In the genomic region with DNA sequence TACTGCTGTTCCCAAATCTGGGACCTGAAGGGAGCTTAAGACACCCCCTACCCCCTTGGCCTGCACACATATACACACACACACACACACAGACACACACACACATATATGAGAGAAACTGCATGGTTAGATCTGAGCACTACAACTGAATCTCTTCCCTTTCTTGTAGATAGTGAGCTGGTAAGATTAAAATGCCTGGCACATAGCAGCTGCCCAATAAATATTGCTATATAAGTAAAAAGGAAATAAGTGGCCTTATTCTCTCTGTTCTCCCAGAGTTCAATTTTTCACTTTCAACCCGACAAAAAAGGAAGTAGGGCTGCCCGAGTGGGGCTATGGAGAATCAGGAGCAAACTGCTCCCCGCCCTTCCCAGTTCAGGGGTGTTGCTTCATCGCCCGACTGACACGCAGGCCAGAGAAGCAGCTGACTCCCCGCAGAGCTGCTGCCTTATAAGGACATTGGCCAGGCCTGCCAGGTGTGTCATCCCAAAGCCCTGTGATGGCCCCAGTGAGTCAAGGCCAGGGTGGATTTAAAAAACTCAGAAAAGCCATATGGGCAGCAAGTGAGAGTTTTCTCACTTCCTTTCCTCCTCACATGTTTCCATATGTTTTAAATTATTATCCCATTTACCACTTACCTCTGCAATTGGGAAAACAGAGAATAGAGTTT, we compare ENCODE assay signal across 8 cellular contexts.
DNase-seq lines count a peak whose midpoint lies in the region; ATAC-seq, FAIRE-seq and TF ChIP-seq lines count a peak whose summit lies in the region.

No MANE protein-coding gene starts in this region.

- no peaks in the 10 kb centered on the region for H3K36me3 ChIP-seq in pancreas

- H3K4me3 Mint-ChIP-seq in activated naive CD8-positive, alpha-beta T cell treated with anti-CD3 and anti-CD28 coated beads for 36 hours = no peak overlapping the region
- no peak overlapping the region for H3K4me3 Mint-ChIP-seq in nephron progenitor cell

- no peaks in the 10 kb centered on the region for H3K9me3 ChIP-seq in pancreas

- H3K27me3 Mint-ChIP-seq in activated naive CD8-positive, alpha-beta T cell treated with anti-CD3 and anti-CD28 coated beads for 36 hours = peaks cover 3% of the 10 kb centered on the region
- peaks cover 5% of the 10 kb centered on the region for H3K27me3 Mint-ChIP-seq in nephron progenitor cell (ENCODE audit: low read depth, poor library complexity)

- CTCF ChIA-PET in RWPE1 (lab: Yijun Ruan, JAX) = interaction anchor here (0.5 to 0.6 kb wide), 2 partner anchors 92 to 200 kb away, joined by 3 read pairs; no protein-coding TSS in a partner anchor

- no peaks in the 10 kb centered on the region for H3K4me1 Mint-ChIP-seq in activated naive CD8-positive, alpha-beta T cell treated with anti-CD3 and anti-CD28 coated beads for 36 hours
- peaks cover 36% of the 10 kb centered on the region for H3K4me1 Mint-ChIP-seq in nephron progenitor cell

- ATAC-seq in GM18868 (IDR thresholded peaks at IDR 0.05; ENCODE audit: unreplicated experiment) = peak; percentile 85
- ATAC-seq in HG03095 (IDR thresholded peaks at IDR 0.05; ENCODE audit: unreplicated experiment) = peak; percentile 85
- peak in 3 of 4 donors; percentile 76 to 90 (median 88) for ATAC-seq in pancreas

- 81 to 84% methylated on average over 7 of the region's 7 CpGs for WGBS in pancreas, 2 donors

- no peaks in the 10 kb centered on the region for H3K27me3 ChIP-seq in pancreas

- FAIRE-seq in pancreas (lab: Jason Lieb, UNC) = no peak

- TF ChIP-seq CTCF in RWPE1 (conservative IDR thresholded peaks at IDR 0.05; ENCODE audit: low read depth) = no peak
- no peak for TF ChIP-seq CTCF in fibroblast of pulmonary artery (IDR thresholded peaks at IDR 0.05; ENCODE audit: low read length, missing control alignments)
- no peak for TF ChIP-seq CTCF in pancreas (IDR thresholded peaks at IDR 0.05)
- no peak for TF ChIP-seq CTCF in nephron progenitor cell (IDR thresholded peaks at IDR 0.05)

- H3K4me1 ChIP-seq in pancreas = no peaks in the 10 kb centered on the region

- no peaks in the 10 kb centered on the region for H3K9me3 Mint-ChIP-seq in activated naive CD8-positive, alpha-beta T cell treated with anti-CD3 and anti-CD28 coated beads for 36 hours
- no peaks in the 10 kb centered on the region for H3K9me3 Mint-ChIP-seq in nephron progenitor cell

- DNase-seq in A172 (ENCODE audit: low spot score) = peak; percentile 97
- DNase-seq in RWPE1 (ENCODE audit: low spot score) = peak; percentile 94
- peak; percentile 95 for DNase-seq in fibroblast of pulmonary artery (ENCODE audit: low read depth)
- peak in 2 of 6 donors; percentile 11 to 66 for DNase-seq in pancreas
- DNase-seq in activated naive CD8-positive, alpha-beta T cell treated with anti-CD3 and anti-CD28 coated beads for 36 hours = no peak
- DNase-seq in nephron progenitor cell = no peak

- POLR2A ChIA-PET in RWPE1 (lab: Yijun Ruan, JAX; ENCODE audit: low non-redundant PET) = no interaction called here

- H3K27ac Mint-ChIP-seq in activated naive CD8-positive, alpha-beta T cell treated with anti-CD3 and anti-CD28 coated beads for 36 hours = no peak overlapping the region
- H3K27ac Mint-ChIP-seq in nephron progenitor cell = no peak overlapping the region

- peak overlapping the region; percentile 63 for H3K27ac ChIP-seq in RWPE1
- H3K27ac ChIP-seq in pancreas = no peak overlapping the region

- H3K4me3 ChIP-seq in fibroblast of pulmonary artery (replicated peaks; ENCODE audit: low read depth, low read length) (no peak overlapping the region), pancreas (no peak overlapping the region)

- intact Hi-C loops in pancreas (cut with DNase I) = no loop called here

- H3K36me3 Mint-ChIP-seq in activated naive CD8-positive, alpha-beta T cell treated with anti-CD3 and anti-CD28 coated beads for 36 hours = no peaks in the 10 kb centered on the region
- H3K36me3 Mint-ChIP-seq in nephron progenitor cell (ENCODE audit: low read depth) = no peaks in the 10 kb centered on the region

Comparison
In these comparisons a context has a peak if more than half of its experiments do, and no peak if none do; other contexts are left out.
1. DNase-seq: peak in A172 (single experiment), RWPE1 (single experiment) and fibroblast of pulmonary artery (single experiment); none in activated naive CD8-positive, alpha-beta T cell treated with anti-CD3 and anti-CD28 coated beads for 36 hours (single experiment) and nephron progenitor cell (single experiment).
2. Peak in every context shown above with its lines, with median percentiles within 50 percentile points of each other: ATAC-seq.